ENCODE assay signal across 1 cellular context in genomic region chr20:40682104-40683045, GRCh38.
TF ChIP-seq lines count a peak whose summit lies in the region.

No MANE protein-coding gene starts in this region.

TF ChIP-seq in HepG2, 621 proteins besides CTCF, POLR2A, EP300 and RAD21 (continued from another document and continues in another):
- TF ChIP-seq ZC3H4 (CRISPR knock-in tag; IDR thresholded peaks at IDR 0.05; ENCODE audit: borderline replicate concordance) (no peak), STAT6 (CRISPR knock-in tag; IDR thresholded peaks at IDR 0.05; ENCODE audit: borderline replicate concordance) (no peak), NFYC (CRISPR knock-in tag; IDR thresholded peaks at IDR 0.05) (no peak), ADNP (CRISPR knock-in tag; IDR thresholded peaks at IDR 0.05) (no peak), ZSCAN29 (CRISPR knock-in tag; conservative IDR thresholded peaks at IDR 0.05) (0 out of 2 replicates have a peak, but pooled peaks have one; percentile 53), HBP1 (CRISPR knock-in tag; IDR thresholded peaks at IDR 0.05; ENCODE audit: low read depth) (no peak), ZNF230 (CRISPR knock-in tag; IDR thresholded peaks at IDR 0.05) (0 out of 2 replicates have a peak, but pooled peaks have one; percentile 27), SNAPC5 (CRISPR knock-in tag; IDR thresholded peaks at IDR 0.05; ENCODE audit: borderline replicate concordance) (no peak), HNRNPLL (IDR thresholded peaks at IDR 0.05; ENCODE audit: low read depth, low read length, poor library complexity, severe bottlenecking) (peak; percentile 24), PRMT3 (CRISPR knock-in tag; IDR thresholded peaks at IDR 0.05; ENCODE audit: borderline replicate concordance, low read depth) (no peak), ZNF263 (CRISPR knock-in tag; IDR thresholded peaks at IDR 0.05) (peak; percentile 87), ZNF33B (CRISPR knock-in tag; IDR thresholded peaks at IDR 0.05) (no peak; the same call in 1 of the 2 replicates), RFXAP (CRISPR knock-in tag; IDR thresholded peaks at IDR 0.05; ENCODE audit: borderline replicate concordance) (peak; percentile 73; the same call in 1 of the 2 replicates), ZNF354B (CRISPR knock-in tag; IDR thresholded peaks at IDR 0.05) (no peak), FOXA3 (CRISPR knock-in tag; IDR thresholded peaks at IDR 0.05) (peak; percentile 62), NFYB (CRISPR knock-in tag; IDR thresholded peaks at IDR 0.05) (0 out of 2 replicates have a peak, but pooled peaks have one; percentile 5), ZHX2 (IDR thresholded peaks at IDR 0.05; ENCODE audit: low read depth) (no peak), ZHX2 (CRISPR knock-in tag; IDR thresholded peaks at IDR 0.05; ENCODE audit: borderline replicate concordance) (no peak), REXO4 (CRISPR knock-in tag; IDR thresholded peaks at IDR 0.05; ENCODE audit: borderline replicate concordance) (no peak), KLF11 (CRISPR knock-in tag; IDR thresholded peaks at IDR 0.05) (no peak), CERS6 (CRISPR knock-in tag; IDR thresholded peaks at IDR 0.05) (no peak), NR2C2 (CRISPR knock-in tag; IDR thresholded peaks at IDR 0.05; ENCODE audit: borderline replicate concordance) (no peak), CENPBD1 (CRISPR knock-in tag; IDR thresholded peaks at IDR 0.05; ENCODE audit: borderline replicate concordance, low read depth) (no peak), ONECUT2 (CRISPR knock-in tag; IDR thresholded peaks at IDR 0.05) (0 out of 2 replicates have a peak, but pooled peaks have one; percentile 11), ZNF234 (CRISPR knock-in tag; conservative IDR thresholded peaks at IDR 0.05) (no peak), ZNF101 (CRISPR knock-in tag; IDR thresholded peaks at IDR 0.05; ENCODE audit: borderline replicate concordance, low read depth) (no peak), ZFAT (CRISPR knock-in tag; conservative IDR thresholded peaks at IDR 0.05) (no peak), MAFK (conservative IDR thresholded peaks at IDR 0.05 in 1 of 2, IDR thresholded peaks at IDR 0.05 in 1 of 2; ENCODE audit: low read length in 2 of 2) (no peak), PCBP2 (optimal IDR thresholded peaks at IDR 0.05; ENCODE audit: low read depth, low read length, poor library complexity, severe bottlenecking) (no peak), ZNF431 (CRISPR knock-in tag; IDR thresholded peaks at IDR 0.05; ENCODE audit: borderline replicate concordance, low read depth) (no peak; the same call in 1 of the 2 replicates), ZKSCAN5 (CRISPR knock-in tag; IDR thresholded peaks at IDR 0.05) (no peak), ZSCAN9 (CRISPR knock-in tag; IDR thresholded peaks at IDR 0.05; ENCODE audit: borderline replicate concordance) (0 out of 2 replicates have a peak, but pooled peaks have one; percentile 22), ZNF670 (CRISPR knock-in tag; IDR thresholded peaks at IDR 0.05; ENCODE audit: borderline replicate concordance) (no peak), ATF3 (CRISPR knock-in tag; IDR thresholded peaks at IDR 0.05) (no peak), ZNF367 (CRISPR knock-in tag; IDR thresholded peaks at IDR 0.05; ENCODE audit: borderline replicate concordance) (no peak), ZNF280B (CRISPR knock-in tag; IDR thresholded peaks at IDR 0.05; ENCODE audit: borderline replicate concordance) (peak; percentile 49; the same call in 1 of the 2 replicates), SETDB1 (CRISPR knock-in tag; IDR thresholded peaks at IDR 0.05; ENCODE audit: borderline replicate concordance) (no peak), CHD4 (IDR thresholded peaks at IDR 0.05; ENCODE audit: borderline replicate concordance, low read length) (no peak), ZNF674 (CRISPR knock-in tag; IDR thresholded peaks at IDR 0.05; ENCODE audit: low read depth) (no peak), DBP (CRISPR knock-in tag; IDR thresholded peaks at IDR 0.05; ENCODE audit: not compliant biosample characterization) (no peak), ZNF660 (CRISPR knock-in tag; IDR thresholded peaks at IDR 0.05; ENCODE audit: borderline replicate concordance, low read depth) (no peak), MBNL3 (CRISPR knock-in tag; conservative IDR thresholded peaks at IDR 0.05) (no peak), TEAD3 (CRISPR knock-in tag; optimal IDR thresholded peaks at IDR 0.05; ENCODE audit: borderline replicate concordance) (peak; percentile 60), NFKBIZ (CRISPR knock-in tag; IDR thresholded peaks at IDR 0.05) (no peak), RFX1 (IDR thresholded peaks at IDR 0.05) (no peak), MBD4 (IDR thresholded peaks at IDR 0.05; ENCODE audit: borderline replicate concordance, low read length) (no peak), CENPT (CRISPR knock-in tag; IDR thresholded peaks at IDR 0.05; ENCODE audit: low read depth) (no peak), ZBTB43 (CRISPR knock-in tag; conservative IDR thresholded peaks at IDR 0.05) (no peak), NFE2L2 (IDR thresholded peaks at IDR 0.05; ENCODE audit: low read length) (no peak), NCOA5 (CRISPR knock-in tag; IDR thresholded peaks at IDR 0.05) (no peak)
